In the genomic region with DNA sequence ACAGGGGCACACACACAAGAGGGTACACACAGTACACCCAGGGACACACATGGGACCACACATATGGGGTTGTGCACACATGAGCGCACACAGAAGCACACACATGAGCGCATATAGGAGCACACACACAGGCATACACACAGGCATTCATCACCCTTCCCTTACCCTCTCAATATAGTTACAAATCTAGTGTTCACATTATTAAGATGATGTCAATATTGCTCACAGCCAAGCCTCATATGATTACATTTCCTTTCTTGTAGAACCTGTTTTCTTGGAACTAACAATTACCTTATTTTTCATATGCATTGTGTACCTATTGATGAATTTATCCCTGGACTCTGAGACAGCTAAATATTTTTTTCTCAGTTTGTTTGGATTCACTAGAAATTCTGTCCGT, we compare ENCODE assay signal across 14 cellular contexts.
"Had no signal": no experiment of that assay in that cellular context is flagged by ENCODE, and none has a peak within 500 bp of the region (broad histone marks: within the 10 kb centered on the region; RNA-seq: fewer than 3 reads in every experiment).

No MANE protein-coding gene starts in this region.

- FAIRE-seq: endothelial cell of umbilical vein had no signal

- H3K27ac ChIP-seq: lower lobe of right lung, testis had no signal

- H3K4me1 Mint-ChIP-seq: naive B cell; stimulated activated naive CD8-positive, alpha-beta T cell treated with anti-CD3 and anti-CD28 coated beads, Interleukin-15, amount 100 ng/mL, for 72 hours had no signal

- H3K36me3 ChIP-seq: lower lobe of right lung had no signal

- H3K9me3 Mint-ChIP-seq: activated CD4-positive, alpha-beta memory T cell treated with anti-CD3 and anti-CD28 coated beads for 36 hours; activated T-cell treated with anti-CD3 and anti-CD28 coated beads, Interleukin-2, amount 50 U/mL, for 4 hours; naive B cell; stimulated activated naive CD8-positive, alpha-beta T cell treated with anti-CD3 and anti-CD28 coated beads, Interleukin-15, amount 100 ng/mL, for 72 hours had no signal

- DNase-seq: activated CD4-positive, alpha-beta memory T cell treated with anti-CD3 and anti-CD28 coated beads for 36 hours; activated CD4-positive, alpha-beta T cell treated with anti-CD3 and anti-CD28 coated beads for 1 hour; activated gamma-delta T cell; activated T-cell treated with anti-CD3 and anti-CD28 coated beads, Interleukin-2, amount 50 U/mL, for 4 hours; hippocampal formation; lower lobe of right lung; naive B cell; posterior cingulate gyrus; stimulated activated CD4-positive, alpha-beta T cell treated with anti-CD3 and anti-CD28 coated beads, Interleukin-15, amount 100 ng/mL, for 24 hours; stimulated activated CD4-positive, alpha-beta T cell treated with anti-CD3 and anti-CD28 coated beads, Interleukin-4, amount 100 ng/mL, for 4 hours; stimulated activated naive CD8-positive, alpha-beta T cell treated with anti-CD3 and anti-CD28 coated beads, Interleukin-15, amount 100 ng/mL, for 72 hours; testis had no signal

- H3K9me3 ChIP-seq: lower lobe of right lung, testis had no signal

- H3K4me1 ChIP-seq: lower lobe of right lung, testis had no signal

- ATAC-seq: activated T-cell treated with anti-CD3 and anti-CD28 coated beads, Interleukin-2, amount 50 U/mL, for 4 hours; stimulated activated naive CD8-positive, alpha-beta T cell treated with anti-CD3 and anti-CD28 coated beads, Interleukin-15, amount 100 ng/mL, for 72 hours had no signal

- H3K4me3 Mint-ChIP-seq: activated CD4-positive, alpha-beta memory T cell treated with anti-CD3 and anti-CD28 coated beads for 36 hours; activated naive CD8-positive, alpha-beta T cell; activated T-cell treated with anti-CD3 and anti-CD28 coated beads, Interleukin-2, amount 50 U/mL, for 4 hours; naive B cell; stimulated activated naive CD8-positive, alpha-beta T cell treated with anti-CD3 and anti-CD28 coated beads, Interleukin-15, amount 100 ng/mL, for 72 hours had no signal

- H3K27ac Mint-ChIP-seq: activated CD4-positive, alpha-beta memory T cell treated with anti-CD3 and anti-CD28 coated beads for 36 hours; activated naive CD8-positive, alpha-beta T cell; naive B cell had no signal

- H3K4me3 ChIP-seq: lower lobe of right lung, testis had no signal

- H3K27me3 ChIP-seq: testis had no signal

- H3K36me3 Mint-ChIP-seq: activated CD4-positive, alpha-beta memory T cell treated with anti-CD3 and anti-CD28 coated beads for 36 hours; activated naive CD8-positive, alpha-beta T cell; naive B cell had no signal
